1 cellular context compared by ENCODE assay signal in the genomic region with DNA sequence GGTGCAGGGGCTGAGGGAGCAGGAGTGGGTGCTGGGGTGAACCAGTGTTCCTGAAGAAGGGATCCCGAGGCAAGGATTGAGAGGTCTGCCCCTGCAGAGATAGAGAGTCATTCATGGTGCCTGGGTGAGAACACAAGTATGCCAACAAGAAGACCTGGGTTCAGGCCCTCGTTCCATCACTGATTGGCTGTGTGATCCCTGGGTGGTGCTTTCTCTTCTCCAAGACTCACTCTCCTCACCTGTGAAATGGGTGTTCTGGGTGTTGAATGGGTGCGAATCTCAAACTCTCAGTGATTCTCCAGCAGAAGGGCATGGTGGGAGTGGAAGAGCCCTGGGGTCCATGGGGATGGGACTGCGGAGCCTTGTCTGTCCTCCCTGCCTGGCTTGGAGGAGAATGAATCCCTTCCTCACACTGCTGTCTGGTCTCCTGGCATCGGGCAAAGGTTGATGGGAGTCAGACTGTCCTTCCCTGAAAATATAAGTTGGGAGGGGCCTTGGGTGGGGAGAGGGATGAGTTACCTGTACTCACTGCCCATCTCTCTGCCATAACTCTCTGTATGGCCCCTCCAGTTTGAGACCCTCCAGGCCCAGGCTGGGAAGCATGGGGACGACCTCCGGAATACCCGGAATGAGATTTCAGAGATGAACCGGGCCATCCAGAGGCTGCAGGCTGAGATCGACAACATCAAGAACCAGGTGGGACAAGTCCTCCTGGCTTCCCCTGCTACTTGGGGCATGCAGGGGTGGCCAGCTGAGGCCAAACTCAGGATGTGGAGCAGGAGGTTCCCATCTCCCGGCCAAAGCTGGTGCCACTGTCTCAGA.
TF ChIP-seq lines count a peak whose summit lies in the region.

No MANE protein-coding gene starts in this region.

TF ChIP-seq in endothelial cell of umbilical vein, 7 proteins besides CTCF, POLR2A, EP300 and RAD21:
- TF ChIP-seq POLR2AphosphoS5 (IDR thresholded peaks at IDR 0.05; ENCODE audit: insufficient read depth, low read depth, low read length) (no peak), JUN (IDR thresholded peaks at IDR 0.05; ENCODE audit: borderline replicate concordance, insufficient read depth, insufficient read length, low read depth) (no peak), EZH2 (IDR thresholded peaks at IDR 0.05; ENCODE audit: borderline replicate concordance, low read depth, low read length, severe bottlenecking) (no peak), GATA2 (IDR thresholded peaks at IDR 0.05; ENCODE audit: insufficient read depth, insufficient read length, low read depth, low read length) (no peak)
- TF ChIP-seq, protein P1, sequence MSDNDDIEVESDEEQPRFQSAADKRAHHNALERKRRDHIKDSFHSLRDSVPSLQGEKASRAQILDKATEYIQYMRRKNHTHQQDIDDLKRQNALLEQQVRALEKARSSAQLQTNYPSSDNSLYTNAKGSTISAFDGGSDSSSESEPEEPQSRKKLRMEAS (IDR thresholded peaks at IDR 0.05; ENCODE audit: insufficient read depth, insufficient read length): no peak
TF ChIP-seq in endothelial cell of umbilical vein: peak in this region for 0.
